21 cellular contexts compared by ENCODE assay signal in the genomic region with DNA sequence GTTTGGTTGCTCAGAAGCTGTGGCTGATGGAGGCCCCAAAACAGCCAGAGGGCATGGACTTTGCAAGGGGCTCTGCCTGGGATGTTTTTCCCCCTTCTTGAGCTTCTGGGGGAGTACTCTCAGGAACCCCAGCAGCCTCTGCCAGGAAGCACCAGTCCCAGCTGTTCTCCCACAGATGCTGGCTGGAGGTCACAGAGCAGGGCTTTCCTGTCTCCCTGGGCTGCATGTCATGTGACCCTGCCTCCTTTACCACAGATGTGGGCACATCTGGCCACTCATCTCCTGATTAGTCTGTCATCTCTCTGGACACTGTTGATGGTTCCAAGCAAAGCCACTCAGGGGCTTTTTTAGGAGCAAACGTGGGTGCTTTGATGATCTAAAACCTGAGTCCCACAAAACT.
DNase-seq lines count a peak whose midpoint lies in the region; ATAC-seq and TF ChIP-seq lines count a peak whose summit lies in the region.
"Had no signal": no experiment of that assay in that cellular context is flagged by ENCODE, and none has a peak within 500 bp of the region (broad histone marks: within the 10 kb centered on the region; RNA-seq: fewer than 3 reads in every experiment).

No MANE protein-coding gene starts in this region.

- peak; percentile 46 for DNase-seq in activated CD8-positive, alpha-beta memory T cell treated with anti-CD3 and anti-CD28 coated beads, Interleukin-2, amount 10 ng/mL, durations not matched to agents 7 days and 5 days
- no peak for DNase-seq in activated CD8-positive, alpha-beta memory T cell treated with anti-CD3 and anti-CD28 coated beads, Interleukin-2, amount 50 U/mL, for 48 hours
- DNase-seq in WTC11 (ENCODE audit: low spot score) (no peak), mesenchymal stem cell (peak; percentile 15), omental fat pad (ENCODE audit: low spot score) (no peak), endodermal cell (no peak), upper lobe of right lung (no peak)
- DNase-seq: Caco-2; CD4-positive, CD25-positive, alpha-beta regulatory T cell; EL; NCI-H1417 treated with DMSO at 0.1 percent for 48 hours; NCI-H187 treated with DMSO at 0.1 percent for 48 hours; NCI-H345; NCI-H526; PC-9 had no signal

- no peak overlapping the region for H4K91ac ChIP-seq in mesenchymal stem cell (ENCODE audit: low read length)

- H3K27ac Mint-ChIP-seq in activated CD8-positive, alpha-beta memory T cell treated with anti-CD3 and anti-CD28 coated beads, Interleukin-2, amount 10 ng/mL, durations not matched to agents 7 days and 5 days, result peak overlapping the region; percentile 17
- H3K27ac Mint-ChIP-seq in WTC11, result no peak overlapping the region
- no peak overlapping the region for H3K27ac Mint-ChIP-seq in endodermal cell
- H3K27ac Mint-ChIP-seq: CD4-positive, CD25-positive, alpha-beta regulatory T cell had no signal

- POLR2A ChIA-PET in WTC11 (lab: Charles Lee), result no interaction called here

- no peak for ATAC-seq in activated CD8-positive, alpha-beta memory T cell treated with anti-CD3 and anti-CD28 coated beads, Interleukin-2, amount 10 ng/mL, durations not matched to agents 7 days and 5 days
- ATAC-seq in WTC11 (no peak), omental fat pad (ENCODE audit: low FRiP score) (no peak), HG03432 (IDR thresholded peaks at IDR 0.05; ENCODE audit: unreplicated experiment) (no peak), upper lobe of right lung (no peak)
- ATAC-seq: GM12878, HepG2 had no signal

- H3K4me1 ChIP-seq in mesenchymal stem cell (ENCODE audit: control insufficient read depth, insufficient read depth, low read depth, low read length) (peaks cover 2% of the 10 kb centered on the region), endodermal cell (ENCODE audit: control insufficient read depth, insufficient read depth, low read length) (no peaks in the 10 kb centered on the region), upper lobe of right lung (no peaks in the 10 kb centered on the region)
- H3K4me1 ChIP-seq: Caco-2, SJSA1 had no signal

- no peak overlapping the region for H3K4me3 ChIP-seq in mesenchymal stem cell (ENCODE audit: insufficient read depth in 1 of 2, low read depth in 1 of 2, low read length in 2 of 2)
- H3K4me3 ChIP-seq in endodermal cell (ENCODE audit: low read length), result no peak overlapping the region
- no peak overlapping the region for H3K4me3 ChIP-seq in upper lobe of right lung
- H3K4me3 ChIP-seq: GM12878, PC-9, SJSA1 had no signal

- H3K4me1 Mint-ChIP-seq in activated CD8-positive, alpha-beta memory T cell treated with anti-CD3 and anti-CD28 coated beads, Interleukin-2, amount 10 ng/mL, durations not matched to agents 7 days and 5 days, result peaks cover 38% of the 10 kb centered on the region
- H3K4me1 Mint-ChIP-seq in WTC11 (peaks cover 12% of the 10 kb centered on the region), endodermal cell (no peaks in the 10 kb centered on the region)

- no peak for TF ChIP-seq CTCF in WTC11 (IDR thresholded peaks at IDR 0.05)
- TF ChIP-seq CTCF in omental fat pad (IDR thresholded peaks at IDR 0.05), result no peak
- TF ChIP-seq CTCF in endodermal cell (conservative IDR thresholded peaks at IDR 0.05), result no peak
- TF ChIP-seq CTCF in upper lobe of right lung (IDR thresholded peaks at IDR 0.05), result no peak

- no peak overlapping the region for H3K4me2 ChIP-seq in mesenchymal stem cell (ENCODE audit: low read length, poor library complexity, severe bottlenecking)
- H3K4me2 ChIP-seq: KMS-11, PC-9 had no signal

- H3K23ac ChIP-seq in mesenchymal stem cell (ENCODE audit: low read length in 2 of 2), result no peak overlapping the region

- H2BK12ac ChIP-seq in mesenchymal stem cell (ENCODE audit: low read length in 2 of 2), result no peak overlapping the region

- no peak overlapping the region for H2AFZ ChIP-seq in mesenchymal stem cell (ENCODE audit: low read depth, low read length)
- H2AFZ ChIP-seq: PC-9 had no signal

- CTCF ChIA-PET in activated CD8-positive, alpha-beta memory T cell treated with anti-CD3 and anti-CD28 coated beads, Interleukin-2, amount 10 ng/mL, durations not matched to agents 7 days and 5 days (lab: Charles Lee), result interaction anchor here (1.0 to 1.6 kb wide), 3 partner anchors 25 to 56 kb away, joined by 3 to 4 read pairs (median 4); no protein-coding TSS in a partner anchor
- CTCF ChIA-PET in WTC11 (lab: Charles Lee), result no interaction called here

- WGBS in mesenchymal stem cell, result 72% methylated on average over 1 of the region's 1 CpG
- 86 to 100% methylated on average over 1 of the region's 1 CpG for WGBS in endodermal cell (ENCODE audit: insufficient coverage in 1 of 2, insufficient read length in 1 of 2), 2 experiments

- H3K36me3 Mint-ChIP-seq in activated CD8-positive, alpha-beta memory T cell treated with anti-CD3 and anti-CD28 coated beads, Interleukin-2, amount 10 ng/mL, durations not matched to agents 7 days and 5 days, result no peaks in the 10 kb centered on the region
- H3K36me3 Mint-ChIP-seq in WTC11, result 0 out of 2 replicates have a peak, but pooled peaks cover 5% of the 10 kb centered on the region
- H3K36me3 Mint-ChIP-seq in endodermal cell (ENCODE audit: low read depth), result peaks cover 11% of the 10 kb centered on the region

- no peaks in the 10 kb centered on the region for H3K27me3 Mint-ChIP-seq in activated CD8-positive, alpha-beta memory T cell treated with anti-CD3 and anti-CD28 coated beads, Interleukin-2, amount 10 ng/mL, durations not matched to agents 7 days and 5 days
- no peaks in the 10 kb centered on the region for H3K27me3 Mint-ChIP-seq in WTC11 (ENCODE audit: low read depth)
- no peaks in the 10 kb centered on the region for H3K27me3 Mint-ChIP-seq in endodermal cell (ENCODE audit: insufficient read depth)
- H3K27me3 Mint-ChIP-seq: CD4-positive, CD25-positive, alpha-beta regulatory T cell had no signal

- no peak overlapping the region for H3K27ac ChIP-seq in mesenchymal stem cell (ENCODE audit: low read length, poor library complexity, severe bottlenecking)
- no peak overlapping the region for H3K27ac ChIP-seq in endodermal cell (ENCODE audit: low read depth, low read length)
- no peak overlapping the region for H3K27ac ChIP-seq in upper lobe of right lung
- H3K27ac ChIP-seq: 22Rv1, KMS-11, PC-9, SJSA1 had no signal

- no peak overlapping the region for H3K4me3 Mint-ChIP-seq in activated CD8-positive, alpha-beta memory T cell treated with anti-CD3 and anti-CD28 coated beads, Interleukin-2, amount 10 ng/mL, durations not matched to agents 7 days and 5 days
- no peak overlapping the region for H3K4me3 Mint-ChIP-seq in WTC11
- H3K4me3 Mint-ChIP-seq in endodermal cell, result no peak overlapping the region
- H3K4me3 Mint-ChIP-seq: CD4-positive, CD25-positive, alpha-beta regulatory T cell had no signal

- H3K9me3 Mint-ChIP-seq in activated CD8-positive, alpha-beta memory T cell treated with anti-CD3 and anti-CD28 coated beads, Interleukin-2, amount 10 ng/mL, durations not matched to agents 7 days and 5 days (ENCODE audit: low read depth), result no peaks in the 10 kb centered on the region
- H3K9me3 Mint-ChIP-seq in WTC11, result no peaks in the 10 kb centered on the region
- no peaks in the 10 kb centered on the region for H3K9me3 Mint-ChIP-seq in endodermal cell
- H3K9me3 Mint-ChIP-seq: CD4-positive, CD25-positive, alpha-beta regulatory T cell had no signal

- intact Hi-C loops in upper lobe of right lung (cut with DNase I), result no loop called here

- no peaks in the 10 kb centered on the region for H3K79me1 ChIP-seq in mesenchymal stem cell (replicated peaks; ENCODE audit: low read length, poor library complexity, severe bottlenecking)

- no peak overlapping the region for H3K4ac ChIP-seq in mesenchymal stem cell (ENCODE audit: low read depth in 1 of 2, low read length in 2 of 2)

- H2BK120ac ChIP-seq in mesenchymal stem cell (ENCODE audit: low read depth, low read length), result no peak overlapping the region

- no peak overlapping the region for H2AK5ac ChIP-seq in mesenchymal stem cell (ENCODE audit: low read length, severe bottlenecking)

- H3K14ac ChIP-seq in mesenchymal stem cell (ENCODE audit: low read length in 2 of 2), result no peak overlapping the region

- H3K9ac ChIP-seq in mesenchymal stem cell (ENCODE audit: low read length) (no peak overlapping the region), endodermal cell (ENCODE audit: extremely low read depth, low read length, poor library complexity, severe bottlenecking) (no peak overlapping the region)
- H3K9ac ChIP-seq: KMS-11 had no signal

- H2BK15ac ChIP-seq in mesenchymal stem cell (ENCODE audit: low read depth, poor library complexity, severe bottlenecking), result peak overlapping the region; percentile 3

- no peak overlapping the region for H3K18ac ChIP-seq in mesenchymal stem cell (ENCODE audit: low read depth in 1 of 2, low read length in 2 of 2)

- no peak overlapping the region for H2BK5ac ChIP-seq in mesenchymal stem cell (ENCODE audit: low read depth, low read length, poor library complexity, severe bottlenecking)

- H3K36me3 ChIP-seq in mesenchymal stem cell (ENCODE audit: control insufficient read depth in 1 of 2, insufficient read depth in 2 of 2, low read depth in 1 of 2, low read length in 2 of 2), result peaks cover 21 to 76% of the 10 kb centered on the region in 2 experiments
- no peaks in the 10 kb centered on the region for H3K36me3 ChIP-seq in endodermal cell (ENCODE audit: control insufficient read depth, insufficient read depth, low read length)
- peaks cover 29% of the 10 kb centered on the region for H3K36me3 ChIP-seq in upper lobe of right lung

- H3K9me3 ChIP-seq in mesenchymal stem cell (ENCODE audit: control insufficient read depth, low read length) (no peaks in the 10 kb centered on the region), endodermal cell (ENCODE audit: control insufficient read depth, low read length) (no peaks in the 10 kb centered on the region), upper lobe of right lung (no peaks in the 10 kb centered on the region)
- H3K9me3 ChIP-seq: Caco-2, SJSA1 had no signal

- H4K8ac ChIP-seq in mesenchymal stem cell (ENCODE audit: low read length), result peak overlapping the region; percentile 12

- H3K27me3 ChIP-seq in mesenchymal stem cell (ENCODE audit: control insufficient read depth in 1 of 2, insufficient read depth in 1 of 2, low read length in 2 of 2) (no peaks in the 10 kb centered on the region), endodermal cell (ENCODE audit: control insufficient read depth, insufficient read depth, low read length, poor library complexity, severe bottlenecking) (no peaks in the 10 kb centered on the region), upper lobe of right lung (no peaks in the 10 kb centered on the region)
- H3K27me3 ChIP-seq: SJSA1 had no signal

TF ChIP-seq in WTC11, 78 proteins besides CTCF, POLR2A, EP300 and RAD21:
- TF ChIP-seq ATF1 (CRISPR knock-in tag; IDR thresholded peaks at IDR 0.05), result no peak
- TF ChIP-seq, protein P1, sequence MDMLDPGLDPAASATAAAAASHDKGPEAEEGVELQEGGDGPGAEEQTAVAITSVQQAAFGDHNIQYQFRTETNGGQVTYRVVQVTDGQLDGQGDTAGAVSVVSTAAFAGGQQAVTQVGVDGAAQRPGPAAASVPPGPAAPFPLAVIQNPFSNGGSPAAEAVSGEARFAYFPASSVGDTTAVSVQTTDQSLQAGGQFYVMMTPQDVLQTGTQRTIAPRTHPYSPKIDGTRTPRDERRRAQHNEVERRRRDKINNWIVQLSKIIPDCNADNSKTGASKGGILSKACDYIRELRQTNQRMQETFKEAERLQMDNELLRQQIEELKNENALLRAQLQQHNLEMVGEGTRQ (CRISPR knock-in tag; IDR thresholded peaks at IDR 0.05), result 0 out of 2 replicates have a peak, but pooled peaks have one; percentile 13

Comparison
In these comparisons a context has a peak if more than half of its experiments do, and no peak if none do; other contexts are left out.
1. DNase-seq: peak in activated CD8-positive, alpha-beta memory T cell treated with anti-CD3 and anti-CD28 coated beads, Interleukin-2, amount 10 ng/mL, durations not matched to agents 7 days and 5 days (single experiment) and mesenchymal stem cell (single experiment); none in activated CD8-positive, alpha-beta memory T cell treated with anti-CD3 and anti-CD28 coated beads, Interleukin-2, amount 50 U/mL, for 48 hours (single experiment), WTC11 (single experiment), omental fat pad (single experiment), endodermal cell (single experiment) and upper lobe of right lung (single experiment).